In the genomic region with DNA sequence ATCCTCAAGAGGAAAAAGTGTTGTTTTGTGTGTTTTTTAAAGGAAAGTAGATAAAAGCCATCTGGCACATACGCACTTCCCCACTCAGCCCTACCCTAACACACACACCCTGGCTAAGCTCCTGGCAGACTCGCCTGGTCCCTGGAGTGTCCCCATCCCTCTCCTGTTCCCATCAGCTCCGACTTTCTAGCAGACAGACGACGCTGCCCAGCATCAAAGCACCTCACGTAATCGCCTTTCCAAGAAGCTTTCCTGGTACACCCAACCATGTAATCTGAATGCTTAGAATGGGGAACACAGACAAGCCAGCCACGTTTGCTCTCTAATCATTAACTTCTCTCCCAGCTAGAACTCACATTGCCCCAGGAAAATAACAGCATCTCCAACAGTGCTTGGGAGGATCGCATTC, we compare ENCODE assay signal across 10 cellular contexts.
DNase-seq lines count a peak whose midpoint lies in the region; ATAC-seq and TF ChIP-seq lines count a peak whose summit lies in the region.
"Had no signal": no experiment of that assay in that cellular context is flagged by ENCODE, and none has a peak within 500 bp of the region (broad histone marks: within the 10 kb centered on the region; RNA-seq: fewer than 3 reads in every experiment).

No MANE protein-coding gene starts in this region.

- H2AFZ ChIP-seq in mammary epithelial cell (ENCODE audit: low read depth, low read length), result no peak overlapping the region

- no peaks in the 10 kb centered on the region for H4K20me1 ChIP-seq in mammary epithelial cell (ENCODE audit: insufficient read depth, low read length)

- H3K4me3 ChIP-seq in breast epithelium (no peak overlapping the region), mammary epithelial cell (replicated peaks in 1 of 3; ENCODE audit: insufficient read depth in 1 of 3, low read depth in 2 of 3, low read length in 3 of 3) (no peak overlapping the region), heart left ventricle (no peak overlapping the region), ovary (no peak overlapping the region), aorta (ENCODE audit: low read length in 2 of 2) (no peak overlapping the region)

- TF ChIP-seq CTCF in breast epithelium (IDR thresholded peaks at IDR 0.05), result no peak
- TF ChIP-seq CTCF in mammary epithelial cell (conservative IDR thresholded peaks at IDR 0.05 in 1 of 2, IDR thresholded peaks at IDR 0.05 in 1 of 2; ENCODE audit: extremely low read depth in 1 of 2, insufficient read depth in 1 of 2, low read depth in 1 of 2, low read length in 2 of 2), result no peak
- TF ChIP-seq CTCF in heart left ventricle (IDR thresholded peaks at IDR 0.05), result no peak
- TF ChIP-seq CTCF in ovary (IDR thresholded peaks at IDR 0.05), result no peak

- peaks cover 16% of the 10 kb centered on the region for H3K79me2 ChIP-seq in mammary epithelial cell (ENCODE audit: insufficient read depth, low read length)

- H3K9me3 ChIP-seq in breast epithelium (no peaks in the 10 kb centered on the region), mammary epithelial cell (replicated peaks; ENCODE audit: insufficient read depth, low read length) (no peaks in the 10 kb centered on the region), heart left ventricle (no peaks in the 10 kb centered on the region), ovary (no peaks in the 10 kb centered on the region), aorta (ENCODE audit: control insufficient read depth, low read length) (no peaks in the 10 kb centered on the region)

- H3K27ac ChIP-seq in breast epithelium (peak overlapping the region; percentile 73 to 88), mammary epithelial cell (ENCODE audit: insufficient read depth, low read depth, low read length) (no peak overlapping the region), heart left ventricle (peak overlapping the region; percentile 53 to 96 (median 86)), ovary (peak overlapping the region; percentile 68 to 89), aorta (ENCODE audit: low read depth in 1 of 2, low read length in 2 of 2) (peak overlapping the region in 1 of 2 donors; percentile 78)

- peak; percentile 14 for TF ChIP-seq EP300 in ovary (IDR thresholded peaks at IDR 0.05)

- TF ChIP-seq POLR2A in breast epithelium (IDR thresholded peaks at IDR 0.05) (no peak), heart left ventricle (IDR thresholded peaks at IDR 0.05) (no peak), ovary (IDR thresholded peaks at IDR 0.05) (peak; percentile 28)

- dilution Hi-C loops in mammary epithelial cell (cut with HindIII; ENCODE audit: low sequenced_read_pairs), result no loop called here

- H3K27me3 ChIP-seq in breast epithelium (no peaks in the 10 kb centered on the region), mammary epithelial cell (ENCODE audit: insufficient read depth, low read length) (no peaks in the 10 kb centered on the region), heart left ventricle (no peaks in the 10 kb centered on the region), ovary (no peaks in the 10 kb centered on the region), aorta (ENCODE audit: control insufficient read depth in 1 of 2, insufficient read depth in 2 of 2, low read length in 1 of 2) (no peaks in the 10 kb centered on the region)

- no peak overlapping the region for H3K9ac ChIP-seq in mammary epithelial cell (ENCODE audit: insufficient read depth, low read length)

- 92% methylated on average over 8 of the region's 9 CpGs for WGBS in mammary epithelial cell (ENCODE audit: low coverage, missing lambda C conversion rate)
- WGBS in heart left ventricle, 4 donors, result 44 to 64% (median 58%) methylated on average over 9 of the region's 9 CpGs
- WGBS in ovary, 3 donors, result 14 to 16% (median 16%) methylated on average over 9 of the region's 9 CpGs
- WGBS in aorta, 2 donors, result 6 to 7% methylated on average over 9 of the region's 9 CpGs

- no peak overlapping the region for H3K4me2 ChIP-seq in mammary epithelial cell (ENCODE audit: insufficient read depth, low read depth, low read length)

- H3K4me1 ChIP-seq in breast epithelium (peaks cover under 1 to 1% of the 10 kb centered on the region in 2 donors), mammary epithelial cell (ENCODE audit: insufficient read depth, low read length) (peaks cover 10% of the 10 kb centered on the region), heart left ventricle (peaks cover 0 to 60% (median 40%) of the 10 kb centered on the region in 12 donors), ovary (ENCODE audit: insufficient read depth) (peaks cover 22% of the 10 kb centered on the region), aorta (ENCODE audit: control insufficient read depth in 1 of 2, insufficient read depth in 2 of 2, low read length in 2 of 2) (no peaks in the 10 kb centered on the region)

- CTCF ChIA-PET in mammary epithelial cell (lab: Charles Lee; ENCODE audit: low non-redundant PET), result no interaction called here

- ATAC-seq in heart left ventricle, result peak; percentile 80 to 91 (median 84)
- peak; percentile 89 for ATAC-seq in aorta (ENCODE audit: low FRiP score)
- no peak for ATAC-seq in GM19395 (IDR thresholded peaks at IDR 0.05; ENCODE audit: unreplicated experiment)

- DNase-seq in breast epithelium (ENCODE audit: low spot score in 2 of 2), result no peak
- no peak for DNase-seq in mammary epithelial cell
- peak in 4 of 5 donors; percentile 69 to 87 (median 82) for DNase-seq in heart left ventricle
- peak; percentile 68 to 79 (median 71) for DNase-seq in ovary
- peak in 1 of 2 donors; percentile 77 for DNase-seq in aorta
- no peak for DNase-seq in SW 1271 (lab: John Stamatoyannopoulos, UW)
- no peak for DNase-seq in stimulated activated CD4-positive, alpha-beta T cell treated with anti-CD3 and anti-CD28 coated beads, Interleukin-4, amount 100 ng/mL, for 24 hours
- DNase-seq: activated T-cell treated with anti-CD3 and anti-CD28 coated beads, Interleukin-2, amount 50 U/mL, for 48 hours; occipital lobe had no signal

- in situ Hi-C loops in mammary epithelial cell (cut with MboI; ENCODE audit: low sequenced_read_pairs in 2 of 2), result no loop called here

- no TSS peak for BruUV-seq in mammary epithelial cell (replicated peaks; lab: Mats Ljungman, UMichigan)

- intact Hi-C loops in breast epithelium (cut with DNase I; ENCODE audit: low total_unique reads) (no loop called here), mammary epithelial cell (cut with micrococcal nuclease) (no loop called here), heart left ventricle (cut with DNase I) (no loop called here), ovary (cut with DNase I) (no loop called here), aorta (cut with DNase I) (no loop called here)

- H3K36me3 ChIP-seq in breast epithelium, result no peaks in the 10 kb centered on the region
- H3K36me3 ChIP-seq in mammary epithelial cell (ENCODE audit: insufficient read depth, low read length), result peaks cover 8% of the 10 kb centered on the region
- H3K36me3 ChIP-seq in heart left ventricle, result peaks cover 0 to 8% (median 3%) of the 10 kb centered on the region in 9 donors
- no peaks in the 10 kb centered on the region for H3K36me3 ChIP-seq in ovary
- H3K36me3 ChIP-seq in aorta (ENCODE audit: control insufficient read depth in 1 of 2, insufficient read depth in 2 of 2, low read length in 1 of 2), result no peaks in the 10 kb centered on the region

Comparison
In these comparisons a context has a peak if more than half of its experiments do, and no peak if none do; other contexts are left out.
1. DNase-seq: peak in heart left ventricle (4 of 5) and ovary (5 of 5); none in breast epithelium (0 of 2), mammary epithelial cell (single experiment), SW 1271 (0 of 2) and stimulated activated CD4-positive, alpha-beta T cell treated with anti-CD3 and anti-CD28 coated beads, Interleukin-4, amount 100 ng/mL, for 24 hours (single experiment).